18 cellular contexts compared by ENCODE assay signal in genomic region chr3:13120246-13120927, GRCh38.
"Had no signal": no experiment of that assay in that cellular context is flagged by ENCODE, and none has a peak within 500 bp of the region (broad histone marks: within the 10 kb centered on the region; RNA-seq: fewer than 3 reads in every experiment).

No MANE protein-coding gene starts in this region.

- H3K4me3 Mint-ChIP-seq: activated CD4-positive, alpha-beta T cell treated with anti-CD3 and anti-CD28 coated beads, Interleukin-2, amount 10 ng/mL, durations not matched to agents 24 days and 14 days; activated CD8-positive, alpha-beta T cell treated with anti-CD3 and anti-CD28 coated beads, Interleukin-2, amount 10 ng/mL, durations not matched to agents 7 days and 5 days; activated naive CD4-positive, alpha-beta T cell treated with anti-CD3 and anti-CD28 coated beads, Interleukin-2, amount 10 ng/mL, durations not matched to agents 7 days and 5 days; endodermal cell; naive thymus-derived CD8-positive, alpha-beta T cell; stimulated activated naive CD8-positive, alpha-beta T cell treated with anti-CD3 and anti-CD28 coated beads, Interleukin-15, Interleukin-2, amounts not matched to agents 100 ng/mL and 50 ng/mL, for 24 hours had no signal

- H3K9me3 ChIP-seq: heart left ventricle, thyroid gland had no signal

- H3K79me2 ChIP-seq: parathyroid adenoma had no signal

- H3K4me1 ChIP-seq: heart left ventricle had no signal

- H3K27ac Mint-ChIP-seq: activated CD4-positive, alpha-beta T cell treated with anti-CD3 and anti-CD28 coated beads, Interleukin-2, amount 10 ng/mL, durations not matched to agents 24 days and 14 days; activated CD8-positive, alpha-beta T cell treated with anti-CD3 and anti-CD28 coated beads, Interleukin-2, amount 10 ng/mL, durations not matched to agents 7 days and 5 days; activated naive CD4-positive, alpha-beta T cell treated with anti-CD3 and anti-CD28 coated beads, Interleukin-2, amount 10 ng/mL, durations not matched to agents 7 days and 5 days; activated T-helper 2 cell treated with anti-CD3 and anti-CD28 coated beads, Interferon-gamma antibody, Interleukin-2, Interleukin-4, amounts not matched to agents 10 μg/mL and 5 μg/mL and 100 μg/mL, durations not matched to agents 14 hours and 24 hours and 36 hours; endodermal cell; stimulated activated naive CD8-positive, alpha-beta T cell treated with anti-CD3 and anti-CD28 coated beads, Interleukin-15, Interleukin-2, amounts not matched to agents 100 ng/mL and 50 ng/mL, for 24 hours had no signal

- ATAC-seq: activated CD4-positive, CD25-positive, alpha-beta regulatory T cell treated with anti-CD3 and anti-CD28 coated beads, Interleukin-2, amount 50 U/mL, for 24 hours; activated CD8-positive, alpha-beta T cell treated with anti-CD3 and anti-CD28 coated beads, Interleukin-2, amount 10 ng/mL, durations not matched to agents 7 days and 5 days; heart left ventricle; left colon; naive thymus-derived CD8-positive, alpha-beta T cell; sciatic nerve; SK-N-SH treated with all-trans-retinoic acid at 6 μM for 48 hours had no signal

- H3K36me3 ChIP-seq: heart left ventricle, thyroid gland had no signal

- H3K4me3 ChIP-seq: heart left ventricle, thyroid gland had no signal

- H3K27me3 Mint-ChIP-seq: naive thymus-derived CD8-positive, alpha-beta T cell; stimulated activated naive CD8-positive, alpha-beta T cell treated with anti-CD3 and anti-CD28 coated beads, Interleukin-15, Interleukin-2, amounts not matched to agents 100 ng/mL and 50 ng/mL, for 24 hours had no signal

- H3K9ac ChIP-seq: parathyroid adenoma had no signal

- DNase-seq: activated CD4-positive, alpha-beta T cell treated with anti-CD3 and anti-CD28 coated beads, Interleukin-2, amount 10 ng/mL, durations not matched to agents 24 days and 14 days; activated CD8-positive, alpha-beta T cell treated with anti-CD3 and anti-CD28 coated beads, Interleukin-2, amount 10 ng/mL, durations not matched to agents 7 days and 5 days; activated naive CD4-positive, alpha-beta T cell treated with anti-CD3 and anti-CD28 coated beads, Interleukin-2, amount 10 ng/mL, durations not matched to agents 7 days and 5 days; amygdala; cerebellar nuclear complex; cortex of kidney; heart left ventricle; left colon; stimulated activated CD4-positive, alpha-beta T cell treated with anti-CD3 and anti-CD28 coated beads, Interleukin-4, amount 100 ng/mL, for 24 hours had no signal

- H3K27me3 ChIP-seq: heart left ventricle, thyroid gland had no signal

- H3K9me3 Mint-ChIP-seq: activated CD4-positive, alpha-beta T cell treated with anti-CD3 and anti-CD28 coated beads, Interleukin-2, amount 10 ng/mL, durations not matched to agents 24 days and 14 days; activated naive CD4-positive, alpha-beta T cell treated with anti-CD3 and anti-CD28 coated beads, Interleukin-2, amount 10 ng/mL, durations not matched to agents 7 days and 5 days; activated T-helper 2 cell treated with anti-CD3 and anti-CD28 coated beads, Interferon-gamma antibody, Interleukin-2, Interleukin-4, amounts not matched to agents 10 μg/mL and 5 μg/mL and 100 μg/mL, durations not matched to agents 14 hours and 24 hours and 36 hours; endodermal cell; naive thymus-derived CD8-positive, alpha-beta T cell; stimulated activated naive CD8-positive, alpha-beta T cell treated with anti-CD3 and anti-CD28 coated beads, Interleukin-15, Interleukin-2, amounts not matched to agents 100 ng/mL and 50 ng/mL, for 24 hours had no signal

- H2AFZ ChIP-seq: parathyroid adenoma had no signal

- H3K27ac ChIP-seq: heart left ventricle, parathyroid adenoma, thyroid gland had no signal

- H3K4me1 Mint-ChIP-seq: activated CD4-positive, alpha-beta T cell treated with anti-CD3 and anti-CD28 coated beads, Interleukin-2, amount 10 ng/mL, durations not matched to agents 24 days and 14 days; activated naive CD4-positive, alpha-beta T cell treated with anti-CD3 and anti-CD28 coated beads, Interleukin-2, amount 10 ng/mL, durations not matched to agents 7 days and 5 days; endodermal cell had no signal
